In the genomic region with DNA sequence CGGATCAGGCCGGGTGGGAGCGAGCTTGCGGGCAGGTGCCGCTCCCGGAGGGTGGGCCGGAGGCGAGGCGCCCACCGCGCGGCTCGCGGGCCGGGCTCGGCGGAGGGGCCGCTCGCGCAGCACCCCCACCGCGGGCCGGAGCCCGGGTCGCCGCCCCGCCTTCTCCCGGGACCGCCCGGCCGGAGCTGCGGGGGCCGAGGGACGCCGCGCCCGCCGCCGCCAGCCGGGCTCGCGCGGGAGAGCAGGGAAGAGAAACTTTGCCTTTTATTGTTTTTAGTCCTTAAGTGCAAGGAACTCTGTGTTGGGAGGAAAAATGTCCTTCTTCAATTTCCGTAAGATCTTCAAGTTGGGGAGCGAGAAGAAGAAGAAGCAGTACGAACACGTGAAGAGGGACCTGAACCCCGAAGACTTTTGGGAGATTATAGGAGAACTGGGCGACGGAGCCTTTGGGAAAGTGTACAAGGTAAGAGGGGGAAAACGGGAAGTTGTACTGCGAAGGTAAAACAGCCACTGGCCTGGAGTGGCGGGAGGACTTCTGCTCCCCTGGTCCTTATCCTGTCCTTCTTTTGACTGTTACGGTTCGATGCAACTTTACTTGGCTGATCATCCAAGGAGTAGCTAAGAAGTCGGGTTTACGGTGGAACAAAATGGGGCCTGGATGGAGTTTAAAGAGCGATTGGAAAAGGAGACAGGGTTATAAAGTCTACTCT, we compare ENCODE assay signal across 8 cellular contexts. TPM values are rescaled to one million over a fixed set of nuclear protein-coding genes. Genes with fewer than 3 reads are reported as not detected.
A peak's percentile ranks its signal among the peaks of the same experiment; 100 is the strongest.
DNase-seq lines count a peak whose midpoint lies in the region; ATAC-seq and TF ChIP-seq lines count a peak whose summit lies in the region.

No MANE protein-coding gene starts in this region.

- H3K27me3 Mint-ChIP-seq in brain: peaks cover 8% of the 10 kb centered on the region

- peaks cover 8% of the 10 kb centered on the region; the same call in 1 of the 2 replicates for H4K20me1 ChIP-seq in OCI-LY3 (ENCODE audit: insufficient read depth, low read length)

- H3K4me2 ChIP-seq in OCI-LY3 (ENCODE audit: low read length) (peak overlapping the region; percentile 88), skeletal muscle satellite cell (ENCODE audit: low read length) (peak overlapping the region; percentile 89)

- ATAC-seq in GM18867 (IDR thresholded peaks at IDR 0.05; ENCODE audit: unreplicated experiment) (peak; percentile 59), HG03060 (IDR thresholded peaks at IDR 0.05; ENCODE audit: low read depth, unreplicated experiment) (peak; percentile 20)

- TF ChIP-seq CTCF in OCI-LY3 (IDR thresholded peaks at IDR 0.05; ENCODE audit: low read depth, low read length) (no peak), brain (conservative IDR thresholded peaks at IDR 0.05) (no peak)

- H3K4me1 Mint-ChIP-seq in brain: peaks cover 54% of the 10 kb centered on the region

- peaks cover 12% of the 10 kb centered on the region for H3K4me1 ChIP-seq in OCI-LY3 (ENCODE audit: low read length)
- H3K4me1 ChIP-seq in skeletal muscle satellite cell (ENCODE audit: control insufficient read depth, insufficient read depth, low read length): peaks cover 16% of the 10 kb centered on the region

- H3K27ac Mint-ChIP-seq in brain: peak overlapping the region; percentile 81 to 96 (median 88)

- peaks cover 0 to 5% (median 0%) of the 10 kb centered on the region in 5 experiments for H3K9me3 Mint-ChIP-seq in brain

- peak overlapping the region; percentile 33; the same call in 1 of the 2 replicates for H3K27ac ChIP-seq in OCI-LY3 (ENCODE audit: low read length)

- H3K9me3 ChIP-seq in OCI-LY3 (ENCODE audit: insufficient read depth, low read length) (no peaks in the 10 kb centered on the region), skeletal muscle satellite cell (replicated peaks; ENCODE audit: low read length) (no peaks in the 10 kb centered on the region)

- peaks cover 32% of the 10 kb centered on the region for H3K79me2 ChIP-seq in OCI-LY3 (ENCODE audit: low read length)

- peak overlapping the region; percentile 83 for H2AFZ ChIP-seq in OCI-LY3 (ENCODE audit: low read depth, low read length)

- no peaks in the 10 kb centered on the region for H3K27me3 ChIP-seq in OCI-LY3 (ENCODE audit: low read depth, low read length)
- no peaks in the 10 kb centered on the region for H3K27me3 ChIP-seq in skeletal muscle satellite cell (ENCODE audit: control insufficient read depth, insufficient read depth, low read length)

- H3K4me3 ChIP-seq in OCI-LY3 (ENCODE audit: low read length): peak overlapping the region; percentile 100
- peak overlapping the region; percentile 78 for H3K4me3 ChIP-seq in skeletal muscle satellite cell (ENCODE audit: low read length)

- peaks cover 7% of the 10 kb centered on the region for H3K36me3 Mint-ChIP-seq in brain

- H3K4me3 Mint-ChIP-seq in brain: peak overlapping the region; percentile 94 to 98 (median 96)

- no peaks in the 10 kb centered on the region for H3K36me3 ChIP-seq in OCI-LY3 (replicated peaks; ENCODE audit: low read depth, low read length)
- H3K36me3 ChIP-seq in skeletal muscle satellite cell (ENCODE audit: insufficient read depth, low read length): no peaks in the 10 kb centered on the region

- DNase-seq in C1 segment of cervical spinal cord (lab: John Stamatoyannopoulos, UW) (peak in 8 of 14 donors; percentile 25 to 74 (median 50)), iPS-NIHi11 (ENCODE audit: low spot score) (peak; percentile 81), NCI-H1694 (lab: John Stamatoyannopoulos, UW) (no peak)

- H3K9ac ChIP-seq in OCI-LY3 (ENCODE audit: low read length) (peak overlapping the region; percentile 91), skeletal muscle satellite cell (ENCODE audit: low read depth, low read length) (peak overlapping the region; percentile 86)

RNA-seq across cellular contexts. Expression of gene SLK, which starts 0.6 kb away (rescaled TPM):
- 4.3 TPM for polyA plus RNA-seq in brain (ENCODE audit: insufficient read depth, low read depth, low replicate concordance)
- total RNA-seq in skeletal muscle satellite cell (2012; rRNA removed): 38.7 and 52.5 TPM in 2 replicates

RNA-seq across cellular contexts. Expression of gene STN1, which starts 49.6 kb away (rescaled TPM):
- 16.9 TPM for polyA plus RNA-seq in brain (ENCODE audit: insufficient read depth, low read depth, low replicate concordance)
- total RNA-seq in skeletal muscle satellite cell (2012; rRNA removed): 28.1 and 42.4 TPM in 2 replicates
